Comparison of ENCODE assay signal across 12 cellular contexts in genomic region chr10:93947055-93947454, GRCh38. TPM values are rescaled to one million over a fixed set of nuclear protein-coding genes. Genes with fewer than 3 reads are reported as not detected.
DNase-seq lines count a peak whose midpoint lies in the region; ATAC-seq and TF ChIP-seq lines count a peak whose summit lies in the region.
"Had no signal": no experiment of that assay in that cellular context is flagged by ENCODE, and none has a peak within 500 bp of the region (broad histone marks: within the 10 kb centered on the region; RNA-seq: fewer than 3 reads in every experiment).

No MANE protein-coding gene starts in this region.

- H3K36me3 ChIP-seq in GM23248 (ENCODE audit: low read depth) (no peaks in the 10 kb centered on the region), right atrium auricular region (no peaks in the 10 kb centered on the region), skeletal muscle satellite cell (ENCODE audit: insufficient read depth, low read length) (no peaks in the 10 kb centered on the region), colonic mucosa (no peaks in the 10 kb centered on the region)
- H3K36me3 ChIP-seq: MG63, transverse colon had no signal

- H3K9me3 ChIP-seq in GM23248 (ENCODE audit: low read depth): no peaks in the 10 kb centered on the region
- no peaks in the 10 kb centered on the region for H3K9me3 ChIP-seq in right atrium auricular region
- H3K9me3 ChIP-seq in skeletal muscle satellite cell (replicated peaks; ENCODE audit: low read length): no peaks in the 10 kb centered on the region
- H3K9me3 ChIP-seq in colonic mucosa: no peaks in the 10 kb centered on the region
- H3K9me3 ChIP-seq: MG63, transverse colon had no signal

- H3K4me1 ChIP-seq in GM23248 (ENCODE audit: insufficient read depth): no peaks in the 10 kb centered on the region
- H3K4me1 ChIP-seq in right atrium auricular region: peaks cover 0 to 43% of the 10 kb centered on the region in 2 donors
- peaks cover 21% of the 10 kb centered on the region for H3K4me1 ChIP-seq in skeletal muscle satellite cell (ENCODE audit: control insufficient read depth, insufficient read depth, low read length)
- no peaks in the 10 kb centered on the region for H3K4me1 ChIP-seq in colonic mucosa
- H3K4me1 ChIP-seq: transverse colon had no signal

- no peaks in the 10 kb centered on the region for H4K20me1 ChIP-seq in GM23248 (ENCODE audit: insufficient read depth)

- H3F3A ChIP-seq in GM23248 (ENCODE audit: insufficient read depth): no peaks in the 10 kb centered on the region

- no peaks in the 10 kb centered on the region for H3K79me2 ChIP-seq in GM23248 (ENCODE audit: insufficient read depth)

- DNase-seq in GM23248: peak; percentile 6
- peak; percentile 67 for DNase-seq in amniotic epithelial cell (ENCODE audit: low read depth)
- peak; percentile 77 for DNase-seq in right atrium auricular region (ENCODE audit: low spot score)
- DNase-seq in HT-29 (ENCODE audit: low spot score): no peak
- DNase-seq in NCI-H1105 (lab: John Stamatoyannopoulos, UW): no peak
- no peak for DNase-seq in colonic mucosa
- DNase-seq: activated T-cell treated with anti-CD3 and anti-CD28 coated beads, Interleukin-2, amount 50 U/mL, for 24 hours; Calu3; MG63; transverse colon had no signal

- no peak for TF ChIP-seq CTCF in right atrium auricular region (IDR thresholded peaks at IDR 0.05)
- no peak for TF ChIP-seq CTCF in colonic mucosa (IDR thresholded peaks at IDR 0.05)

- ATAC-seq in HG02763 (IDR thresholded peaks at IDR 0.05; ENCODE audit: unreplicated experiment): no peak

- H3K4me2 ChIP-seq in GM23248 (ENCODE audit: unreplicated experiment) (no peak overlapping the region), skeletal muscle satellite cell (ENCODE audit: low read length) (peak overlapping the region; percentile 56)

- H3K4me3 ChIP-seq in GM23248 (no peak overlapping the region), right atrium auricular region (no peak overlapping the region), skeletal muscle satellite cell (ENCODE audit: low read length) (no peak overlapping the region), colonic mucosa (no peak overlapping the region)
- H3K4me3 ChIP-seq: MG63, transverse colon had no signal

- WGBS in GM23248 (ENCODE audit: low coverage in 1 of 2, low lambda C conversion rate in 2 of 2, missing lambda C conversion rate in 2 of 2), 2 experiments: 73 to 78% methylated on average over 8 of the region's 8 CpGs

- in situ Hi-C loops in GM23248 (cut with MboI): no loop called here

- H3K27ac ChIP-seq in GM23248 (no peak overlapping the region), right atrium auricular region (peak overlapping the region; percentile 61 to 88), colonic mucosa (no peak overlapping the region)
- H3K27ac ChIP-seq: transverse colon had no signal

- no peaks in the 10 kb centered on the region for H3K9me2 ChIP-seq in GM23248 (ENCODE audit: insufficient read depth)

- intact Hi-C loops in colonic mucosa (cut with DNase I): no loop called here

- H3K9ac ChIP-seq in GM23248 (no peak overlapping the region), skeletal muscle satellite cell (ENCODE audit: low read depth, low read length) (peak overlapping the region; percentile 6), colonic mucosa (ENCODE audit: low read depth in 2 of 2, low read length in 2 of 2) (no peak overlapping the region)

- H3K27me3 ChIP-seq in GM23248 (replicated peaks; ENCODE audit: insufficient read depth): no peaks in the 10 kb centered on the region
- no peaks in the 10 kb centered on the region for H3K27me3 ChIP-seq in right atrium auricular region
- H3K27me3 ChIP-seq in skeletal muscle satellite cell (ENCODE audit: control insufficient read depth, insufficient read depth, low read length): no peaks in the 10 kb centered on the region
- no peaks in the 10 kb centered on the region for H3K27me3 ChIP-seq in colonic mucosa
- H3K27me3 ChIP-seq: MG63, transverse colon had no signal

- H2AFZ ChIP-seq in GM23248: no peak overlapping the region

RNA-seq across cellular contexts. Expression of gene PLCE1, which starts 46.7 kb away (rescaled TPM):
- total RNA-seq in GM23248 (2014; rRNA removed; shearing (Covaris generic)): 2.9 and 6.2 TPM in 2 replicates
- polyA plus RNA-seq in GM23248 (2016; fragmentation: Nextera tagmentation; extraction: Ambion mirVana): 3.7 TPM in 2 replicates
- total RNA-seq in right atrium auricular region (10 to 100 TPM; 22.5 to 28.1 TPM), colonic mucosa (10 to 100 TPM; 42.4 to 45.5 TPM)
- total RNA-seq in skeletal muscle satellite cell (2012; rRNA removed): 1.5 and 2.6 TPM in 2 replicates
- 1.4 and 2.1 TPM in 2 replicates for total RNA-seq in HT-29 (2014; rRNA removed; shearing (Covaris generic))

RNA-seq across cellular contexts. Expression of gene SLC35G1, which starts 53.3 kb away (rescaled TPM):
- total RNA-seq in GM23248 (2014; rRNA removed; shearing (Covaris generic)): 3.8 and 6.2 TPM in 2 replicates
- polyA plus RNA-seq in GM23248 (2016; fragmentation: Nextera tagmentation; extraction: Ambion mirVana): 5.3 and 5.9 TPM in 2 replicates
- total RNA-seq in right atrium auricular region (1 to 10 TPM; 3.5 to 5.6 TPM), colonic mucosa (10 to 100 TPM; 13.4 TPM)
- 2.8 and 6.3 TPM in 2 replicates for total RNA-seq in skeletal muscle satellite cell (2012; rRNA removed)
- 6.2 and 7.5 TPM in 2 replicates for total RNA-seq in HT-29 (2014; rRNA removed; shearing (Covaris generic))

Comparison
In these comparisons a context has a peak if more than half of its experiments do, and no peak if none do; other contexts are left out.
1. DNase-seq: peak in GM23248 (single experiment), amniotic epithelial cell (single experiment) and right atrium auricular region (single experiment); none in HT-29 (single experiment), NCI-H1105 (single experiment) and colonic mucosa (single experiment).
2. H3K27ac ChIP-seq: peak in right atrium auricular region (2 of 2); none in GM23248 (single experiment) and colonic mucosa (single experiment).